Comparison of ENCODE assay signal across 8 cellular contexts in the genomic region with DNA sequence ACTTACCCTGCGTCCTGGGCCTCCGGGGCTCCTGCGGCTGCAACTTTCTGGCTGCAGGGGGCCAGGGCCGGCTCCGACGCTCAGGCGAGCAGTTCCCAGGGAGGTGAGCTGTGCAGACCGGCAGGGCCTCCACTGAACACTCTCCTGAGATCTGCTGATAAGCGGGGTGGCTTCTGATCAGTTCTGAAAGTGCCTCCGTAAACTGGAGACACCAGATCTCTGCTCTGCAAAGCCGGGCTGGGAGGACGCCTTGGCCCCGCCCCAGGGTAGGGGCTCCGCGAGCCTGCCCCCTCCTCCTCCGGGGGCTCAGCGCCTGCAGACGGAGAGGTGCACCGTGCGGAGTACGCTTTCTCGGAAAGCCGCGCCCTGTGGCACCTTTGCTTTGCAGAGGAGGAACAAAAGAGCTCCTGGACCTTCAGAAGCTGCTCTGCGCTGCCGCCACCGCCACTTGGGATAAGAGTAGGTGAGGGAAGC.
DNase-seq lines count a peak whose midpoint lies in the region; ATAC-seq and TF ChIP-seq lines count a peak whose summit lies in the region.

No MANE protein-coding gene starts in this region.

- no peak overlapping the region for H3K27ac Mint-ChIP-seq in neural crest cell (ENCODE audit: unreplicated experiment)
- H3K27ac Mint-ChIP-seq in CD8-positive, alpha-beta memory T cell, result no peak overlapping the region

- POLR2A ChIA-PET in CD8-positive, alpha-beta memory T cell (lab: Charles Lee), result no interaction called here

- TF ChIP-seq CTCF in neural crest cell (conservative IDR thresholded peaks at IDR 0.05), result peak; percentile 54
- TF ChIP-seq CTCF in GM10266 (IDR thresholded peaks at IDR 0.05; ENCODE audit: control insufficient read depth, insufficient read depth, low read depth, missing control alignments), result no peak

- CTCF ChIA-PET in CD8-positive, alpha-beta memory T cell (lab: Charles Lee), result no interaction called here

- H3K4me3 Mint-ChIP-seq in neural crest cell, result no peak overlapping the region
- H3K4me3 Mint-ChIP-seq in CD8-positive, alpha-beta memory T cell, result no peak overlapping the region

- DNase-seq in DMS153 (lab: John Stamatoyannopoulos, UW) (peak; percentile 19), NCI-H748 treated with DMSO at 0.1 percent for 48 hours (lab: John Stamatoyannopoulos, UW) (peak; percentile 58), erythroblast (lab: John Stamatoyannopoulos, UW) (peak; percentile 8 to 11), neural crest cell (ENCODE audit: low read depth, low spot score) (peak; percentile 26), GM10266 (ENCODE audit: extremely low spot score) (no peak), Ammon's horn (ENCODE audit: low spot score) (no peak)
- no peak for DNase-seq in CD8-positive, alpha-beta memory T cell

- H3K4me3 ChIP-seq in CD8-positive, alpha-beta memory T cell (ENCODE audit: low read length), result no peak overlapping the region

- peaks cover 7% of the 10 kb centered on the region for H3K4me1 Mint-ChIP-seq in neural crest cell
- peaks cover 0 to 4% (median 0%) of the 10 kb centered on the region in 3 donors for H3K4me1 Mint-ChIP-seq in CD8-positive, alpha-beta memory T cell

- no peaks in the 10 kb centered on the region for H3K4me1 ChIP-seq in CD8-positive, alpha-beta memory T cell (ENCODE audit: insufficient read depth, low read length)

- no peaks in the 10 kb centered on the region for H3K36me3 ChIP-seq in CD8-positive, alpha-beta memory T cell (ENCODE audit: insufficient read depth, low read length)

- TF ChIP-seq POLR2A in erythroblast (IDR thresholded peaks at IDR 0.05; ENCODE audit: low read length), result no peak

- ATAC-seq in HG02973 (IDR thresholded peaks at IDR 0.05; ENCODE audit: unreplicated experiment), result no peak

- no peaks in the 10 kb centered on the region for H3K27me3 ChIP-seq in CD8-positive, alpha-beta memory T cell (ENCODE audit: insufficient read depth, low read length, poor library complexity, severe bottlenecking)

- no peaks in the 10 kb centered on the region for H3K9me3 Mint-ChIP-seq in neural crest cell
- peaks cover 0 to 2% (median 0%) of the 10 kb centered on the region in 5 donors for H3K9me3 Mint-ChIP-seq in CD8-positive, alpha-beta memory T cell

- no peaks in the 10 kb centered on the region for H3K36me3 Mint-ChIP-seq in neural crest cell (ENCODE audit: low read depth)
- peaks cover 0 to 21% (median 7%) of the 10 kb centered on the region in 3 donors for H3K36me3 Mint-ChIP-seq in CD8-positive, alpha-beta memory T cell

- H3K27me3 Mint-ChIP-seq in neural crest cell (ENCODE audit: low read depth), result no peaks in the 10 kb centered on the region
- no peaks in the 10 kb centered on the region for H3K27me3 Mint-ChIP-seq in CD8-positive, alpha-beta memory T cell

- no peak overlapping the region for H3K27ac ChIP-seq in CD8-positive, alpha-beta memory T cell (ENCODE audit: low read depth, low read length)

- H3K9me3 ChIP-seq in CD8-positive, alpha-beta memory T cell (ENCODE audit: low read length), result no peaks in the 10 kb centered on the region

Comparison
In these comparisons a context has a peak if more than half of its experiments do, and no peak if none do; other contexts are left out.
1. DNase-seq: peak in DMS153 (single experiment), NCI-H748 treated with DMSO at 0.1 percent for 48 hours (single experiment), erythroblast (2 of 2) and neural crest cell (single experiment); none in GM10266 (single experiment), CD8-positive, alpha-beta memory T cell (0 of 5) and Ammon's horn (single experiment).